ENCODE assay signal across 21 cellular contexts in the genomic region with DNA sequence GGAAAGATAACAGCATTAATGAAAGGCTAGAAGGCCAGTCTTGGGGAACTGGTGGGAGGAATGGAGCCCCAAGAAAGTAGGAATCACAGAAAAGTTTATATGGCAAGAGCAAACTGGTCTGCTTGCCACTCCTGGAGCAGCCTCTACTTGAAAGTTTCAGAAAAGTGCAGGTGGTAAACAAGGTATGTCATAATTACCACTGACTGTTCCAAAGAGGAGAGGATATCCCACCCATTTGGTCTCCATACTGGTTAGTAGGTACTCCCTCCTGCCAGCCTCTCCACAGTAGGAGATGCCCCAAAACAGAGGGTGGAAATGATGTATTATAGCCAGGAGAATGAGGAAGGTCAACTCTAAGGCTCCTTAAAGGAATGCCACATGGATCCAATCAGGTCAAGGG.
DNase-seq lines count a peak whose midpoint lies in the region; ATAC-seq lines count a peak whose summit lies in the region.
"Had no signal": no experiment of that assay in that cellular context is flagged by ENCODE, and none has a peak within 500 bp of the region (broad histone marks: within the 10 kb centered on the region; RNA-seq: fewer than 3 reads in every experiment).

No MANE protein-coding gene starts in this region.

- no peaks in the 10 kb centered on the region for H3K36me3 ChIP-seq in thymus (ENCODE audit: control insufficient read depth, insufficient read depth)

- H3K4me1 ChIP-seq in thymus (ENCODE audit: control insufficient read depth, insufficient read depth, low read length): peaks cover 36% of the 10 kb centered on the region

- ATAC-seq in stimulated activated naive CD8-positive, alpha-beta T cell treated with anti-CD3 and anti-CD28 coated beads, Interleukin-15, Interleukin-2, amounts not matched to agents 100 U/mL and 50 U/mL, for 24 hours: no peak
- ATAC-seq: GM23338, HCT116, HepG2 had no signal

- DNase-seq in T-helper 1 cell (no peak), cerebellum (ENCODE audit: low spot score) (no peak), SK-N-DZ (ENCODE audit: low spot score) (no peak)
- no peak for DNase-seq in stimulated activated naive CD8-positive, alpha-beta T cell treated with anti-CD3 and anti-CD28 coated beads, Interleukin-15, Interleukin-2, amounts not matched to agents 100 U/mL and 50 U/mL, for 24 hours
- DNase-seq: DMS79 treated with DMSO at 0.1 percent for 48 hours, NCI-H1048, NCI-H1436 treated with DMSO at 0.1 percent for 48 hours, NCI-H2029 treated with DMSO at 0.1 percent for 48 hours, NCI-H2171 treated with DMSO at 0.1 percent for 48 hours, NCI-H774, RPMI8226 had no signal

- no peak overlapping the region for H3K4me3 Mint-ChIP-seq in T-helper 1 cell treated with Interleukin-12 subunit alpha and Interleukin-12 subunit beta and Interleukin-4 antibody, amounts not matched to agents 30 μg/mL and 1 μg/mL, for 36 hours
- H3K4me3 Mint-ChIP-seq in stimulated activated naive CD8-positive, alpha-beta T cell treated with anti-CD3 and anti-CD28 coated beads, Interleukin-15, Interleukin-2, amounts not matched to agents 100 ng/mL and 50 ng/mL, for 24 hours: no peak overlapping the region
- H3K4me3 Mint-ChIP-seq in activated naive CD8-positive, alpha-beta T cell: peak overlapping the region; percentile 55
- H3K4me3 Mint-ChIP-seq: B cell, GM23338 had no signal

- H3K9me3 ChIP-seq in thymus (ENCODE audit: control insufficient read depth): no peaks in the 10 kb centered on the region

- no peak overlapping the region for H3K4me3 ChIP-seq in thymus (ENCODE audit: low read length)
- H3K4me3 ChIP-seq: GM23338 had no signal

- H3K27me3 Mint-ChIP-seq in T-helper 1 cell treated with Interleukin-12 subunit alpha and Interleukin-12 subunit beta and Interleukin-4 antibody, amounts not matched to agents 30 μg/mL and 1 μg/mL, for 36 hours (ENCODE audit: low read depth): no peaks in the 10 kb centered on the region
- no peaks in the 10 kb centered on the region for H3K27me3 Mint-ChIP-seq in stimulated activated naive CD8-positive, alpha-beta T cell treated with anti-CD3 and anti-CD28 coated beads, Interleukin-15, Interleukin-2, amounts not matched to agents 100 ng/mL and 50 ng/mL, for 24 hours
- no peaks in the 10 kb centered on the region for H3K27me3 Mint-ChIP-seq in activated naive CD8-positive, alpha-beta T cell
- H3K27me3 Mint-ChIP-seq: B cell had no signal

- H3K27me3 ChIP-seq in thymus (ENCODE audit: control insufficient read depth, insufficient read depth): no peaks in the 10 kb centered on the region

- peaks cover 5% of the 10 kb centered on the region for H3K36me3 Mint-ChIP-seq in T-helper 1 cell treated with Interleukin-12 subunit alpha and Interleukin-12 subunit beta and Interleukin-4 antibody, amounts not matched to agents 30 μg/mL and 1 μg/mL, for 36 hours (ENCODE audit: low read depth)
- H3K36me3 Mint-ChIP-seq in stimulated activated naive CD8-positive, alpha-beta T cell treated with anti-CD3 and anti-CD28 coated beads, Interleukin-15, Interleukin-2, amounts not matched to agents 100 ng/mL and 50 ng/mL, for 24 hours (ENCODE audit: low read depth): no peaks in the 10 kb centered on the region
- H3K36me3 Mint-ChIP-seq in activated naive CD8-positive, alpha-beta T cell: peaks cover 5% of the 10 kb centered on the region

- H3K27ac ChIP-seq in thymus (ENCODE audit: low read depth): peak overlapping the region; percentile 83
- H3K27ac ChIP-seq: 22Rv1, KMS-11 had no signal

- H3K27ac Mint-ChIP-seq in T-helper 1 cell treated with Interleukin-12 subunit alpha and Interleukin-12 subunit beta and Interleukin-4 antibody, amounts not matched to agents 30 μg/mL and 1 μg/mL, for 36 hours: peak overlapping the region; percentile 39
- peak overlapping the region; percentile 69 for H3K27ac Mint-ChIP-seq in stimulated activated naive CD8-positive, alpha-beta T cell treated with anti-CD3 and anti-CD28 coated beads, Interleukin-15, Interleukin-2, amounts not matched to agents 100 ng/mL and 50 ng/mL, for 24 hours
- H3K27ac Mint-ChIP-seq in activated naive CD8-positive, alpha-beta T cell: peak overlapping the region; percentile 87
- H3K27ac Mint-ChIP-seq: B cell, GM23338 had no signal

- peaks cover 5% of the 10 kb centered on the region for H3K9me3 Mint-ChIP-seq in T-helper 1 cell treated with Interleukin-12 subunit alpha and Interleukin-12 subunit beta and Interleukin-4 antibody, amounts not matched to agents 30 μg/mL and 1 μg/mL, for 36 hours
- H3K9me3 Mint-ChIP-seq in stimulated activated naive CD8-positive, alpha-beta T cell treated with anti-CD3 and anti-CD28 coated beads, Interleukin-15, Interleukin-2, amounts not matched to agents 100 ng/mL and 50 ng/mL, for 24 hours: no peaks in the 10 kb centered on the region
- H3K9me3 Mint-ChIP-seq in activated naive CD8-positive, alpha-beta T cell (ENCODE audit: low read depth): no peaks in the 10 kb centered on the region
- H3K9me3 Mint-ChIP-seq: GM23338 had no signal

- peaks cover 44% of the 10 kb centered on the region for H3K4me1 Mint-ChIP-seq in T-helper 1 cell treated with Interleukin-12 subunit alpha and Interleukin-12 subunit beta and Interleukin-4 antibody, amounts not matched to agents 30 μg/mL and 1 μg/mL, for 36 hours (ENCODE audit: low read depth)
- peaks cover 52% of the 10 kb centered on the region for H3K4me1 Mint-ChIP-seq in stimulated activated naive CD8-positive, alpha-beta T cell treated with anti-CD3 and anti-CD28 coated beads, Interleukin-15, Interleukin-2, amounts not matched to agents 100 ng/mL and 50 ng/mL, for 24 hours (ENCODE audit: low read depth)
- H3K4me1 Mint-ChIP-seq in activated naive CD8-positive, alpha-beta T cell (ENCODE audit: low read depth): peaks cover 59% of the 10 kb centered on the region
- H3K4me1 Mint-ChIP-seq: B cell, GM23338 had no signal
